Comparison of ENCODE assay signal across 8 cellular contexts in the genomic region with DNA sequence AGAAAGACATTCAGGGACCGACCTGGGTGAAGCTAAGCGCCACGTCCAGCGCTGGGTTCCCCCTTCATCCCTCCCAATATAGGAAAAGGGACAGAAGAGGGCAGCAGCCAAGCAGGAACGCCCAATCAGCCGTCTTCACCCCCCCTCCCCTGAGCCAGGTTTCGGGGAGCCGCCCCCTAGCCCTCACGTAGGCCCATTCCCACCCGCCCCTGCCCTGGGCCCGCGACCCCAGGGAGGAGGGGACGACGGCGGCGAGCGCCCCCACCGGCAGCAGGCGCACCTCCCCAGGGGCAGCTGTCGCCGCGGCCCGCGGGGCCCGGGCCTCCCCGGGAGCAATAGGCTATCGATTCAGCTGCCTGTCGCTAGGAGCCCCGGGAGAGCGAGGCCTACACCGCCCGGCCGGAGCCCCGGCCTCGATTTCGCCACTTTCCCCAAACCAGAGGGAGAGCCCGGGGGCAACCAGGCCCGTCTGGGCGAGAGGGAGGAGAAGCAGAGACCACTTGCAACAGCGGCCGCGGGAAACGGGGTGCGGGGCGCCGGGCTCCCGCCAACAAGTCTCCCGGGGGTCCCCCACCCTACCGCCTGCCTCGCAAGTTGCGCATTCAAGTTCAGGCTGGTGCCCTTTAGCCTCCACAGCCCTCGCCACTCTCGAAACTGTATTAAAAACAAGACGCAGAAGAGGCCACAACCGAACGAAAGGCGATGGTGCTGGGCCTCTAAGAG. TPM values are rescaled to one million over a fixed set of nuclear protein-coding genes. Genes with fewer than 3 reads are reported as not detected.
DNase-seq lines count a peak whose midpoint lies in the region; ATAC-seq and TF ChIP-seq lines count a peak whose summit lies in the region.

No MANE protein-coding gene starts in this region.

- TF ChIP-seq CTCF in GM23338 (conservative IDR thresholded peaks at IDR 0.05; ENCODE audit: low read depth in 2 of 2) (peak; percentile 33 to 68; a peak in 3 of 4 replicates), osteocyte (IDR thresholded peaks at IDR 0.05) (peak; percentile 62), thyroid gland (IDR thresholded peaks at IDR 0.05) (peak; percentile 22 to 63 (median 48))

- H3K27ac ChIP-seq in GM23338 (ENCODE audit: low read depth) (0 out of 2 replicates have a peak overlapping the region, but pooled peaks have one; percentile 65), thyroid gland (peak overlapping the region; percentile 92 to 97 (median 96))

- H3K36me3 Mint-ChIP-seq in GM23338 (ENCODE audit: low read depth): peaks cover 5% of the 10 kb centered on the region; the same call in 2 of the 3 replicates
- H3K36me3 Mint-ChIP-seq in activated naive CD8-positive, alpha-beta T cell: peaks cover 3% of the 10 kb centered on the region
- H3K36me3 Mint-ChIP-seq in osteocyte (ENCODE audit: unreplicated experiment): peaks cover 8% of the 10 kb centered on the region

- DNase-seq in DMS153 treated with DMSO at 0.1 percent for 48 hours (lab: John Stamatoyannopoulos, UW; ENCODE audit: unreplicated experiment) (peak; percentile 58), GM23338 (ENCODE audit: low spot score) (peak; percentile 89), MG63 (peak; percentile 56), SKM-1 (lab: John Stamatoyannopoulos, UW; ENCODE audit: unreplicated experiment) (peak; percentile 3), head of caudate nucleus (peak; percentile 49 to 90 (median 79)), osteocyte (ENCODE audit: extremely low spot score, unreplicated experiment) (peak; percentile 88), thyroid gland (peak; percentile 75 to 78)

- no peaks in the 10 kb centered on the region for H3K9me2 ChIP-seq in GM23338 (ENCODE audit: insufficient read depth)

- no peaks in the 10 kb centered on the region for H3K9me3 ChIP-seq in MG63
- H3K9me3 ChIP-seq in thyroid gland: no peaks in the 10 kb centered on the region

- peaks cover 43% of the 10 kb centered on the region for H3K79me2 ChIP-seq in GM23338 (replicated peaks; ENCODE audit: insufficient read depth)

- no peaks in the 10 kb centered on the region; the same call in 2 of the 3 replicates for H3K9me3 Mint-ChIP-seq in GM23338
- H3K9me3 Mint-ChIP-seq in activated naive CD8-positive, alpha-beta T cell (ENCODE audit: low read depth): no peaks in the 10 kb centered on the region
- H3K9me3 Mint-ChIP-seq in osteocyte (ENCODE audit: unreplicated experiment): no peaks in the 10 kb centered on the region

- H3F3A ChIP-seq in GM23338 (replicated peaks; ENCODE audit: low read depth): peaks cover 6% of the 10 kb centered on the region

- H3K27me3 Mint-ChIP-seq in GM23338 (ENCODE audit: insufficient read depth, low read depth, poor library complexity) (peaks cover 7% of the 10 kb centered on the region), osteocyte (ENCODE audit: unreplicated experiment) (no peaks in the 10 kb centered on the region)
- H3K27me3 Mint-ChIP-seq in activated naive CD8-positive, alpha-beta T cell: no peaks in the 10 kb centered on the region

- peaks cover 20% of the 10 kb centered on the region for H3K27me3 ChIP-seq in GM23338 (ENCODE audit: insufficient read depth)
- no peaks in the 10 kb centered on the region for H3K27me3 ChIP-seq in MG63
- H3K27me3 ChIP-seq in thyroid gland: no peaks in the 10 kb centered on the region

- H3K4me3 ChIP-seq in GM23338 (peak overlapping the region; percentile 96), MG63 (peak overlapping the region; percentile 64), thyroid gland (replicated peaks in 1 of 3) (peak overlapping the region; percentile 1 to 92 (median 92))

- intact Hi-C loops in head of caudate nucleus (cut with DNase I) (loop anchor here (5.0 kb wide), 1 partner anchor 41 kb away; the partner anchor contains the start of gene EXD2), thyroid gland (cut with DNase I) (no loop called here)

- H2AFZ ChIP-seq in GM23338: peak overlapping the region; percentile 90

- peaks cover 12% of the 10 kb centered on the region for H4K20me1 ChIP-seq in GM23338 (replicated peaks; ENCODE audit: insufficient read depth)

- peak overlapping the region; percentile 99 for H3K4me2 ChIP-seq in GM23338

- H3K4me1 ChIP-seq in GM23338 (ENCODE audit: insufficient read depth) (peaks cover 20% of the 10 kb centered on the region), thyroid gland (peaks cover 16 to 51% of the 10 kb centered on the region in 2 donors)

- WGBS in thyroid gland, 2 donors: 1% methylated on average over 17 to 35 of the region's 57 CpGs

- peak in 1 of 2 donors; percentile 68 for TF ChIP-seq POLR2A in thyroid gland (IDR thresholded peaks at IDR 0.05)

- H3K4me3 Mint-ChIP-seq in GM23338: peak overlapping the region; percentile 89
- peak overlapping the region; percentile 90 for H3K4me3 Mint-ChIP-seq in activated naive CD8-positive, alpha-beta T cell
- peak overlapping the region; percentile 88 for H3K4me3 Mint-ChIP-seq in osteocyte (ENCODE audit: unreplicated experiment)

- peaks cover 26% of the 10 kb centered on the region for H3K4me1 Mint-ChIP-seq in GM23338
- peaks cover 48% of the 10 kb centered on the region for H3K4me1 Mint-ChIP-seq in activated naive CD8-positive, alpha-beta T cell (ENCODE audit: low read depth)
- H3K4me1 Mint-ChIP-seq in osteocyte (ENCODE audit: unreplicated experiment): peaks cover 44% of the 10 kb centered on the region

- no peaks in the 10 kb centered on the region for H3K36me3 ChIP-seq in GM23338 (ENCODE audit: insufficient read depth)
- peaks cover 3% of the 10 kb centered on the region; the same call in 1 of the 2 replicates for H3K36me3 ChIP-seq in MG63
- no peaks in the 10 kb centered on the region for H3K36me3 ChIP-seq in thyroid gland

- H3K27ac Mint-ChIP-seq in GM23338: peak overlapping the region; percentile 87
- peak overlapping the region; percentile 89 for H3K27ac Mint-ChIP-seq in activated naive CD8-positive, alpha-beta T cell
- peak overlapping the region; percentile 93 for H3K27ac Mint-ChIP-seq in osteocyte (ENCODE audit: unreplicated experiment)

- peak; percentile 82 for ATAC-seq in GM23338

RNA-seq across cellular contexts. Expression of gene DCAF5, which starts 1.3 kb away (rescaled TPM):
- 15.2 and 15.7 TPM in 2 replicates for total RNA-seq in GM23338 (2014; rRNA removed; shearing (Covaris generic))
- polyA plus RNA-seq in GM23338 (2016; fragmentation: Nextera tagmentation; extraction: Ambion mirVana): 12.5 and 14.0 TPM in 2 replicates
- 7.3 and 7.6 TPM in 2 replicates for total RNA-seq in MG63 (2014; rRNA removed; shearing (Covaris generic); ENCODE audit: low replicate concordance)
- total RNA-seq in osteocyte (49.5 and 56.1 TPM in 2 replicates), thyroid gland (10 to 100 TPM; 36.0 to 53.6 (median 38.9) TPM)

RNA-seq across cellular contexts. Expression of gene EXD2, which starts 39.7 kb away (rescaled TPM):
- 20.9 and 23.3 TPM in 2 replicates for total RNA-seq in GM23338 (2014; rRNA removed; shearing (Covaris generic))
- 9.9 and 10.3 TPM in 2 replicates for polyA plus RNA-seq in GM23338 (2016; fragmentation: Nextera tagmentation; extraction: Ambion mirVana)
- total RNA-seq in MG63 (2014; rRNA removed; shearing (Covaris generic); ENCODE audit: low replicate concordance): 8.0 and 11.4 TPM in 2 replicates
- total RNA-seq in osteocyte (32.9 and 44.3 TPM in 2 replicates), thyroid gland (10 to 100 TPM; 21.2 to 28.3 (median 25.2) TPM)

Comparison
In these comparisons a context has a peak if more than half of its experiments do, and no peak if none do; other contexts are left out.
1. Peak in every context shown above with its lines: DNase-seq, ATAC-seq, H3K4me3 ChIP-seq and H3K27ac ChIP-seq.
2. DNase-seq: peak in every context shown above with its lines; median percentile 89 in GM23338; 88 in osteocyte; 79 in head of caudate nucleus; 76 in thyroid gland; 58 in DMS153 treated with DMSO at 0.1 percent for 48 hours; 56 in MG63; 3 in SKM-1.